In genomic region chr17:41678411-41678906, GRCh38 we compare ENCODE assay signal across 7 cellular contexts. TPM values are rescaled to one million over a fixed set of nuclear protein-coding genes. Genes with fewer than 3 reads are reported as not detected.
DNase-seq lines count a peak whose midpoint lies in the region; ATAC-seq and TF ChIP-seq lines count a peak whose summit lies in the region.

No MANE protein-coding gene starts in this region.

- peak overlapping the region; percentile 97 for H3K27ac Mint-ChIP-seq in activated naive CD8-positive, alpha-beta T cell

- no peaks in the 10 kb centered on the region for H3K36me3 ChIP-seq in left lung

- DNase-seq in left lung, result no peak
- no peak for DNase-seq in NCI-H1436 treated with DMSO at 0.1 percent for 48 hours (lab: John Stamatoyannopoulos, UW)
- DNase-seq in activated effector memory CD4-positive, alpha-beta T cell treated with anti-CD3 and anti-CD28 coated beads, Interleukin-2, amount 50 U/mL, for 16 hours, result no peak

- peaks cover 11 to 48% of the 10 kb centered on the region in 2 donors for H3K4me1 ChIP-seq in left lung

- no peaks in the 10 kb centered on the region for H3K27me3 Mint-ChIP-seq in activated naive CD8-positive, alpha-beta T cell

- ATAC-seq in GM18870 (IDR thresholded peaks at IDR 0.05; ENCODE audit: unreplicated experiment) (peak; percentile 15), HG03432 (IDR thresholded peaks at IDR 0.05; ENCODE audit: unreplicated experiment) (peak; percentile 18), left lung (peak; percentile 59), HG02678 (IDR thresholded peaks at IDR 0.05; ENCODE audit: unreplicated experiment) (no peak)

- peak overlapping the region; percentile 87 to 92 for H3K27ac ChIP-seq in left lung

- H3K27me3 ChIP-seq in left lung, result no peaks in the 10 kb centered on the region

- peak overlapping the region; percentile 12 to 40 for H3K4me3 ChIP-seq in left lung

- H3K9me3 ChIP-seq in left lung, result no peaks in the 10 kb centered on the region

- no peak for TF ChIP-seq CTCF in left lung (IDR thresholded peaks at IDR 0.05)

- no peaks in the 10 kb centered on the region for H3K9me3 Mint-ChIP-seq in activated naive CD8-positive, alpha-beta T cell (ENCODE audit: low read depth)

- H3K4me3 Mint-ChIP-seq in activated naive CD8-positive, alpha-beta T cell, result peak overlapping the region; percentile 88

- H3K36me3 Mint-ChIP-seq in activated naive CD8-positive, alpha-beta T cell, result no peaks in the 10 kb centered on the region

- intact Hi-C loops in left lung (cut with DNase I), result no loop called here

- peaks cover 31% of the 10 kb centered on the region for H3K4me1 Mint-ChIP-seq in activated naive CD8-positive, alpha-beta T cell (ENCODE audit: low read depth)

RNA-seq across cellular contexts. Expression of gene EIF1, which starts 10.2 kb away (rescaled TPM):
- total RNA-seq in left lung, result 100 to 1,000 TPM; 728 to 773 TPM

RNA-seq across cellular contexts. Expression of gene GAST, which starts 33.7 kb away (rescaled TPM):
- total RNA-seq in left lung, result not detected

RNA-seq across cellular contexts. Expression of gene KRT17, which starts 54.1 kb away (rescaled TPM):
- 10 to 100 TPM; 14.2 to 85.6 TPM for total RNA-seq in left lung

RNA-seq across cellular contexts. Expression of gene HAP1, which starts 56.0 kb away (rescaled TPM):
- total RNA-seq in left lung, result under 1 TPM; 0.16 to 0.32 TPM
